In the genomic region with DNA sequence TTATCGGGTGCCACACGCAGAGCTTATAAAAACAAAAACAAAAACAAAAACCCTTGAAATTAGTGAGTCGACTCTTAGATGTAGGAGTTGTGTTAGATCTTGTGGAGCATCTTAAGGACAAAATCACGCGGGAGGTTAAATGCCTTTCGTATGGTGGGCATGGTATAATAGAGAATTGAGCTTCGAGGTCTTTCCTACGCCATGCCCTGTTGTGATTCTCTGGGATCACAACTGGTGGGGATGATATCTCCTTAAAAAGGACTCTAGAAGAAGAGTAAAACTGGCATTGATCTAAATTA, we compare ENCODE assay signal across 8 cellular contexts. TPM values are rescaled to one million over a fixed set of nuclear protein-coding genes. Genes with fewer than 3 reads are reported as not detected.
A peak's percentile ranks its signal among the peaks of the same experiment; 100 is the strongest.
DNase-seq lines count a peak whose midpoint lies in the region; ATAC-seq and TF ChIP-seq lines count a peak whose summit lies in the region.

No MANE protein-coding gene starts in this region.

- ATAC-seq in naive B cell (ENCODE audit: low read depth in 2 of 2) (no peak), GM21825 (IDR thresholded peaks at IDR 0.05; ENCODE audit: unreplicated experiment) (no peak)

- H3K9me3 Mint-ChIP-seq in naive B cell, result peaks cover 0 to 4% (median 0%) of the 10 kb centered on the region in 7 donors

- H3K9me2 ChIP-seq in Karpas-422 (replicated peaks; ENCODE audit: insufficient read depth, low read length), result no peaks in the 10 kb centered on the region

- H3K9me3 ChIP-seq in AG04450 (ENCODE audit: control insufficient read depth, insufficient read depth, low read length) (peaks cover 6% of the 10 kb centered on the region; the same call in 1 of the 2 replicates), Karpas-422 (ENCODE audit: low read length) (no peaks in the 10 kb centered on the region)

- H3K36me3 ChIP-seq in Karpas-422 (ENCODE audit: insufficient read depth, low read length), result no peaks in the 10 kb centered on the region

- peak overlapping the region; percentile 80 for H3K27ac ChIP-seq in AG04450 (ENCODE audit: low read depth, low read length)
- H3K27ac ChIP-seq in Karpas-422 (ENCODE audit: low read length), result no peak overlapping the region
- peak overlapping the region; percentile 99 for H3K27ac ChIP-seq in coronary artery

- H3K27me3 Mint-ChIP-seq in naive B cell, result peaks cover 0 to 6% (median 0%) of the 10 kb centered on the region in 3 donors

- intact Hi-C loops in posterior vena cava (cut with DNase I), result loop anchor here in 1 of 2 donors (5.0 kb wide), 1 partner anchor 285 kb away; no protein-coding TSS in a partner anchor

- H3K79me2 ChIP-seq in Karpas-422 (ENCODE audit: low read length), result no peaks in the 10 kb centered on the region

- DNase-seq in AG04450 (ENCODE audit: low read depth, low spot score) (no peak), Karpas-422 (no peak), coronary artery (ENCODE audit: low spot score) (no peak), naive B cell (no peak), HCEC 1CT (no peak), foreskin melanocyte (no peak), posterior vena cava (ENCODE audit: low spot score) (no peak)

- no peaks in the 10 kb centered on the region for H4K20me1 ChIP-seq in Karpas-422 (ENCODE audit: insufficient read depth, low read depth, low read length)

- peak overlapping the region; percentile 98 to 99 (median 99) for H3K27ac Mint-ChIP-seq in naive B cell

- no peak overlapping the region for H3K9ac ChIP-seq in Karpas-422 (ENCODE audit: low read length)

- TF ChIP-seq CTCF in AG04450 (IDR thresholded peaks at IDR 0.05; ENCODE audit: low read depth, low read length), result no peak
- TF ChIP-seq CTCF in coronary artery (IDR thresholded peaks at IDR 0.05), result no peak

- no peak overlapping the region for H2AFZ ChIP-seq in Karpas-422 (ENCODE audit: low read length)

- CTCF ChIA-PET in AG04450 (lab: Charles Lee), result interaction anchor here (1.2 to 1.9 kb wide), 2 partner anchors 292 to 374 kb away, joined by 3 to 10 read pairs; no protein-coding TSS in a partner anchor

- POLR2A ChIA-PET in AG04450 (lab: Yijun Ruan, JAX), result interaction anchor here (1.0 to 1.7 kb wide), 3 partner anchors 11 to 53 kb away, joined by 3 to 4 read pairs (median 3); no protein-coding TSS in a partner anchor

- H3K4me3 Mint-ChIP-seq in naive B cell, result peak overlapping the region; percentile 89 to 100 (median 95)

- H3K4me2 ChIP-seq in Karpas-422 (ENCODE audit: low read depth, low read length, poor library complexity, severe bottlenecking), result no peak overlapping the region

- H3K4me3 ChIP-seq in AG04450 (ENCODE audit: low read depth, low read length) (peak overlapping the region; percentile 100; the same call in 1 of the 2 replicates), Karpas-422 (ENCODE audit: low read length) (0 out of 2 replicates have a peak overlapping the region, but pooled peaks have one; percentile 78), coronary artery (peak overlapping the region; percentile 98)

- H3K4me1 ChIP-seq in Karpas-422 (ENCODE audit: low read length), result peaks cover 8% of the 10 kb centered on the region; the same call in 1 of the 2 replicates

- no peaks in the 10 kb centered on the region for H3K36me3 Mint-ChIP-seq in naive B cell

- H3K4me1 Mint-ChIP-seq in naive B cell, result peaks cover 34 to 38% (median 37%) of the 10 kb centered on the region in 3 donors

- H3K27me3 ChIP-seq in AG04450 (ENCODE audit: control insufficient read depth, insufficient read depth, low read length) (no peaks in the 10 kb centered on the region), Karpas-422 (ENCODE audit: low read length) (no peaks in the 10 kb centered on the region)

RNA-seq across cellular contexts. Expression of gene ELL2, which starts 0.8 kb away (rescaled TPM):
- polyA plus RNA-seq in AG04450 (2011; rRNA removed), result 99.7 and 131 TPM in 2 replicates
- polyA minus RNA-seq in AG04450 (2011; rRNA and poly(A)+ RNA removed), result 129 and 188 TPM in 2 replicates
- 0.32 and 0.48 TPM in 2 replicates for total RNA-seq in Karpas-422 (2014; rRNA removed; shearing (Covaris generic); ENCODE audit: low replicate concordance)
- 10 to 100 TPM in 1 of 6 donors, 1 to 10 TPM in 5; 6.3 to 10.1 (median 8.3) TPM for polyA plus RNA-seq in naive B cell (ENCODE audit: low read depth in 6 of 6)
- 100 to 1,000 TPM in 1 of 2 donors, 10 to 100 TPM in 1; 69.8 to 135 TPM for total RNA-seq in posterior vena cava

Comparison
In these comparisons a context has a peak if more than half of its experiments do, and no peak if none do; other contexts are left out.
1. RNA of gene ELL2, which starts 0.8 kb away (total RNA-seq): 69.8 to 135 TPM in posterior vena cava; 0.32 to 0.48 TPM in Karpas-422; every median in the first group is over 10 times any median in the second.
2. Peak in every context shown above with its lines, with median percentiles within 50 percentile points of each other: H3K4me3 ChIP-seq.